Comparison of ENCODE assay signal across 11 cellular contexts in the genomic region with DNA sequence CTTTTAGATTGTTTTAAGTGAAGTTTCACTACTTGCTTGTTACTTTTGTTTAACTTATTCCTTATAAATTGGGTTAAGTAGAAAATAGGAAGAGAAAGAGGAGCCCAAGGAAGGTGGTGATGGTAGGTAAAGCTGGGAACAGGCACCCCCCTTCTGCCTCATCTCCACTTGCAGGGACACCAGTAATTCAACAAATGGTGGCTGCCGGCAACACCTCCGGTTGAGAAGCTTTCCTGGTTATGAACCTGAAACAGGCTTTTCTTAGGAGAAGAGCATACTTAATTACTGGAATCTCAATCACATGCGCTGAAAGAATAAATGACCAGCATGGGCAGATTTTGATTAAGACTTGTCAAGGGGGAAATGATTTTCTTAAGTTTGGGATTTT.
DNase-seq lines count a peak whose midpoint lies in the region; TF ChIP-seq lines count a peak whose summit lies in the region.
"Had no signal": no experiment of that assay in that cellular context is flagged by ENCODE, and none has a peak within 500 bp of the region (broad histone marks: within the 10 kb centered on the region; RNA-seq: fewer than 3 reads in every experiment).

No MANE protein-coding gene starts in this region.

- CTCF ChIA-PET in activated naive CD4-positive, alpha-beta T cell treated with anti-CD3 and anti-CD28 coated beads, Interleukin-2, amount 10 ng/mL, durations not matched to agents 7 days and 5 days (lab: Charles Lee), result interaction anchor here (0.8 to 3.6 kb wide), 4 partner anchors 45 to 173 kb away, joined by 3 to 15 read pairs (median 6); no protein-coding TSS in a partner anchor
- CTCF ChIA-PET in activated CD4-positive, alpha-beta memory T cell treated with anti-CD3 and anti-CD28 coated beads for 36 hours (lab: Charles Lee), result no interaction called here

- H3K27ac Mint-ChIP-seq in activated naive CD4-positive, alpha-beta T cell treated with anti-CD3 and anti-CD28 coated beads, Interleukin-2, amount 10 ng/mL, durations not matched to agents 7 days and 5 days, result peak overlapping the region; percentile 99
- peak overlapping the region; percentile 95 for H3K27ac Mint-ChIP-seq in activated CD4-positive, alpha-beta memory T cell treated with anti-CD3 and anti-CD28 coated beads for 36 hours
- H3K27ac Mint-ChIP-seq in immature natural killer cell, result peak overlapping the region in 5 of 6 donors; percentile 34 to 96 (median 84)

- peak overlapping the region; percentile 71 to 79 (median 76) for H3K27ac ChIP-seq in transverse colon

- no peak overlapping the region for H3K4me3 Mint-ChIP-seq in activated naive CD4-positive, alpha-beta T cell treated with anti-CD3 and anti-CD28 coated beads, Interleukin-2, amount 10 ng/mL, durations not matched to agents 7 days and 5 days
- no peak overlapping the region for H3K4me3 Mint-ChIP-seq in activated CD4-positive, alpha-beta memory T cell treated with anti-CD3 and anti-CD28 coated beads for 36 hours
- H3K4me3 Mint-ChIP-seq in immature natural killer cell, result peak overlapping the region in 1 of 5 donors; percentile 78

- TF ChIP-seq CTCF in transverse colon (IDR thresholded peaks at IDR 0.05), result no peak

- DNase-seq in activated naive CD4-positive, alpha-beta T cell treated with anti-CD3 and anti-CD28 coated beads, Interleukin-2, amount 10 ng/mL, durations not matched to agents 7 days and 5 days, result no peak
- DNase-seq in activated naive CD4-positive, alpha-beta T cell (lab: John Stamatoyannopoulos, UW), result no peak
- no peak for DNase-seq in activated CD4-positive, alpha-beta memory T cell treated with anti-CD3 and anti-CD28 coated beads for 36 hours
- DNase-seq in immature natural killer cell (no peak), transverse colon (no peak), iPS-NIHi7 (ENCODE audit: extremely low spot score) (no peak), amniotic stem cell (lab: John Stamatoyannopoulos, UW) (no peak), GM03348 (ENCODE audit: low spot score) (no peak)
- DNase-seq: activated gamma-delta T cell treated with Interleukin-2 at 50 U/mL for 16 hours, BE2C, posterior cingulate gyrus had no signal

- in situ Hi-C loops in transverse colon (cut with MboI; ENCODE audit: low pct_ligation_motif_present in 1 of 4, low pct_unique_long_range_greater_than_20kb in 1 of 4, low sequenced_read_pairs in 3 of 4), result no loop called here

- TF ChIP-seq EP300 in transverse colon (IDR thresholded peaks at IDR 0.05; ENCODE audit: low read depth), result no peak

- H3K4me3 ChIP-seq in transverse colon, result no peak overlapping the region

- peaks cover 6% of the 10 kb centered on the region for H3K36me3 Mint-ChIP-seq in activated naive CD4-positive, alpha-beta T cell treated with anti-CD3 and anti-CD28 coated beads, Interleukin-2, amount 10 ng/mL, durations not matched to agents 7 days and 5 days
- no peaks in the 10 kb centered on the region for H3K36me3 Mint-ChIP-seq in activated CD4-positive, alpha-beta memory T cell treated with anti-CD3 and anti-CD28 coated beads for 36 hours
- no peaks in the 10 kb centered on the region for H3K36me3 Mint-ChIP-seq in immature natural killer cell

- no peaks in the 10 kb centered on the region for H3K36me3 ChIP-seq in transverse colon
- H3K36me3 ChIP-seq: BE2C had no signal

- WGBS in transverse colon (ENCODE audit: low coverage in 1 of 2), 2 donors, result 93 to 100% methylated on average over 3 of the region's 3 CpGs

- no peaks in the 10 kb centered on the region for H3K27me3 ChIP-seq in transverse colon
- H3K27me3 ChIP-seq: BE2C had no signal

- H3K4me1 ChIP-seq in transverse colon, result peaks cover 12 to 44% (median 32%) of the 10 kb centered on the region in 4 donors

- TF ChIP-seq POLR2A in transverse colon (IDR thresholded peaks at IDR 0.05), result no peak

- H3K9me3 Mint-ChIP-seq in activated naive CD4-positive, alpha-beta T cell treated with anti-CD3 and anti-CD28 coated beads, Interleukin-2, amount 10 ng/mL, durations not matched to agents 7 days and 5 days, result no peaks in the 10 kb centered on the region
- H3K9me3 Mint-ChIP-seq in activated CD4-positive, alpha-beta memory T cell treated with anti-CD3 and anti-CD28 coated beads for 36 hours, result no peaks in the 10 kb centered on the region
- no peaks in the 10 kb centered on the region for H3K9me3 Mint-ChIP-seq in immature natural killer cell

- H3K4me1 Mint-ChIP-seq in activated naive CD4-positive, alpha-beta T cell treated with anti-CD3 and anti-CD28 coated beads, Interleukin-2, amount 10 ng/mL, durations not matched to agents 7 days and 5 days, result peaks cover 87% of the 10 kb centered on the region
- H3K4me1 Mint-ChIP-seq in activated CD4-positive, alpha-beta memory T cell treated with anti-CD3 and anti-CD28 coated beads for 36 hours (ENCODE audit: low read depth), result peaks cover 65% of the 10 kb centered on the region
- peaks cover 60 to 72% of the 10 kb centered on the region in 2 donors for H3K4me1 Mint-ChIP-seq in immature natural killer cell

- POLR2A ChIA-PET in activated CD4-positive, alpha-beta memory T cell treated with anti-CD3 and anti-CD28 coated beads for 36 hours (lab: Charles Lee), result interaction anchor here (0.8 kb wide), 1 partner anchor 114 kb away, joined by 3 read pairs; no protein-coding TSS in a partner anchor

- no peaks in the 10 kb centered on the region for H3K9me3 ChIP-seq in transverse colon
- H3K9me3 ChIP-seq: BE2C had no signal

- intact Hi-C loops in activated CD4-positive, alpha-beta memory T cell treated with anti-CD3 and anti-CD28 coated beads for 36 hours (cut with micrococcal nuclease), result loop anchor here (2.0 to 5.0 kb wide), 2 partner anchors 165 to 174 kb away; no protein-coding TSS in a partner anchor
- intact Hi-C loops in transverse colon (cut with DNase I; ENCODE audit: low total_unique reads), result no loop called here

- H3K27me3 Mint-ChIP-seq in activated naive CD4-positive, alpha-beta T cell treated with anti-CD3 and anti-CD28 coated beads, Interleukin-2, amount 10 ng/mL, durations not matched to agents 7 days and 5 days, result no peaks in the 10 kb centered on the region
- no peaks in the 10 kb centered on the region for H3K27me3 Mint-ChIP-seq in activated CD4-positive, alpha-beta memory T cell treated with anti-CD3 and anti-CD28 coated beads for 36 hours
- H3K27me3 Mint-ChIP-seq in immature natural killer cell (ENCODE audit: low read depth in 3 of 3), result peaks cover 6 to 9% (median 6%) of the 10 kb centered on the region in 3 donors
